Comparison of ENCODE assay signal across 2 cellular contexts in genomic region chr1:60960846-60961542, GRCh38.
TF ChIP-seq lines count a peak whose summit lies in the region.

No MANE protein-coding gene starts in this region.

TF ChIP-seq in GM23338, 12 proteins besides CTCF, POLR2A, EP300 and RAD21:
- TF ChIP-seq EZH2 (IDR thresholded peaks at IDR 0.05; ENCODE audit: low read depth, unreplicated experiment), result no peak
- TF ChIP-seq STAT1 (IDR thresholded peaks at IDR 0.05; ENCODE audit: unreplicated experiment), result no peak
- no peak for TF ChIP-seq CREB1 (CRISPR knock-in tag; IDR thresholded peaks at IDR 0.05; ENCODE audit: low read depth)
- TF ChIP-seq ETS1 (IDR thresholded peaks at IDR 0.05), result no peak
- TF ChIP-seq ZNF114 (CRISPR knock-in tag; IDR thresholded peaks at IDR 0.05), result no peak
- TF ChIP-seq POLR2AphosphoS5 (IDR thresholded peaks at IDR 0.05; ENCODE audit: low read depth), result no peak
- TF ChIP-seq EZH2phosphoT487 (IDR thresholded peaks at IDR 0.05; ENCODE audit: unreplicated experiment), result no peak
- TF ChIP-seq, protein P1, sequence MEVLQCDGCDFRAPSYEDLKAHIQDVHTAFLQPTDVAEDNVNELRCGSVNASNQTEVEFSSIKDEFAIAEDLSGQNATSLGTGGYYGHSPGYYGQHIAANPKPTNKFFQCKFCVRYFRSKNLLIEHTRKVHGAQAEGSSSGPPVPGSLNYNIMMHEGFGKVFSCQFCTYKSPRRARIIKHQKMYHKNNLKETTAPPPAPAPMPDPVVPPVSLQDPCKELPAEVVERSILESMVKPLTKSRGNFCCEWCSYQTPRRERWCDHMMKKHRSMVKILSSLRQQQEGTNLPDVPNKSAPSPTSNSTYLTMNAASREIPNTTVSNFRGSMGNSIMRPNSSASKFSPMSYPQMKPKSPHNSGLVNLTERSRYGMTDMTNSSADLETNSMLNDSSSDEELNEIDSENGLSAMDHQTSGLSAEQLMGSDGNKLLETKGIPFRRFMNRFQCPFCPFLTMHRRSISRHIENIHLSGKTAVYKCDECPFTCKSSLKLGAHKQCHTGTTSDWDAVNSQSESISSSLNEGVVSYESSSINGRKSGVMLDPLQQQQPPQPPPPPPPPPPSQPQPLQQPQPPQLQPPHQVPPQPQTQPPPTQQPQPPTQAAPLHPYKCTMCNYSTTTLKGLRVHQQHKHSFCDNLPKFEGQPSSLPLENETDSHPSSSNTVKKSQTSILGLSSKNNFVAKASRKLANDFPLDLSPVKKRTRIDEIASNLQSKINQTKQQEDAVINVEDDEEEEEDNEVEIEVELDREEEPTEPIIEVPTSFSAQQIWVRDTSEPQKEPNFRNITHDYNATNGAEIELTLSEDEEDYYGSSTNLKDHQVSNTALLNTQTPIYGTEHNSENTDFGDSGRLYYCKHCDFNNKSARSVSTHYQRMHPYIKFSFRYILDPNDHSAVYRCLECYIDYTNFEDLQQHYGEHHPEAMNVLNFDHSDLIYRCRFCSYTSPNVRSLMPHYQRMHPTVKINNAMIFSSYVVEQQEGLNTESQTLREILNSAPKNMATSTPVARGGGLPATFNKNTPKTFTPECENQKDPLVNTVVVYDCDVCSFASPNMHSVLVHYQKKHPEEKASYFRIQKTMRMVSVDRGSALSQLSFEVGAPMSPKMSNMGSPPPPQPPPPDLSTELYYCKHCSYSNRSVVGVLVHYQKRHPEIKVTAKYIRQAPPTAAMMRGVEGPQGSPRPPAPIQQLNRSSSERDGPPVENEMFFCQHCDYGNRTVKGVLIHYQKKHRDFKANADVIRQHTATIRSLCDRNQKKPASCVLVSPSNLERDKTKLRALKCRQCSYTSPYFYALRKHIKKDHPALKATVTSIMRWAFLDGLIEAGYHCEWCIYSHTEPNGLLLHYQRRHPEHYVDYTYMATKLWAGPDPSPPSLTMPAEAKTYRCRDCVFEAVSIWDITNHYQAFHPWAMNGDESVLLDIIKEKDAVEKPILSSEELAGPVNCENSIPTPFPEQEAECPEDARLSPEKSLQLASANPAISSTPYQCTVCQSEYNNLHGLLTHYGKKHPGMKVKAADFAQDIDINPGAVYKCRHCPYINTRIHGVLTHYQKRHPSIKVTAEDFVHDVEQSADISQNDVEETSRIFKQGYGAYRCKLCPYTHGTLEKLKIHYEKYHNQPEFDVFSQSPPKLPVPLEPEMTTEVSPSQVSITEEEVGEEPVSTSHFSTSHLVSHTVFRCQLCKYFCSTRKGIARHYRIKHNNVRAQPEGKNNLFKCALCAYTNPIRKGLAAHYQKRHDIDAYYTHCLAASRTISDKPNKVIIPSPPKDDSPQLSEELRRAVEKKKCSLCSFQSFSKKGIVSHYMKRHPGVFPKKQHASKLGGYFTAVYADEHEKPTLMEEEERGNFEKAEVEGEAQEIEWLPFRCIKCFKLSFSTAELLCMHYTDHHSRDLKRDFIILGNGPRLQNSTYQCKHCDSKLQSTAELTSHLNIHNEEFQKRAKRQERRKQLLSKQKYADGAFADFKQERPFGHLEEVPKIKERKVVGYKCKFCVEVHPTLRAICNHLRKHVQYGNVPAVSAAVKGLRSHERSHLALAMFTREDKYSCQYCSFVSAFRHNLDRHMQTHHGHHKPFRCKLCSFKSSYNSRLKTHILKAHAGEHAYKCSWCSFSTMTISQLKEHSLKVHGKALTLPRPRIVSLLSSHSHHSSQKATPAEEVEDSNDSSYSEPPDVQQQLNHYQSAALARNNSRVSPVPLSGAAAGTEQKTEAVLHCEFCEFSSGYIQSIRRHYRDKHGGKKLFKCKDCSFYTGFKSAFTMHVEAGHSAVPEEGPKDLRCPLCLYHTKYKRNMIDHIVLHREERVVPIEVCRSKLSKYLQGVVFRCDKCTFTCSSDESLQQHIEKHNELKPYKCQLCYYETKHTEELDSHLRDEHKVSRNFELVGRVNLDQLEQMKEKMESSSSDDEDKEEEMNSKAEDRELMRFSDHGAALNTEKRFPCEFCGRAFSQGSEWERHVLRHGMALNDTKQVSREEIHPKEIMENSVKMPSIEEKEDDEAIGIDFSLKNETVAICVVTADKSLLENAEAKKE (CRISPR knock-in tag; IDR thresholded peaks at IDR 0.05), result no peak
- TF ChIP-seq REST (IDR thresholded peaks at IDR 0.05; ENCODE audit: unreplicated experiment), result no peak
- no peak for TF ChIP-seq ZNF331 (CRISPR knock-in tag; IDR thresholded peaks at IDR 0.05; ENCODE audit: low read depth)
- TF ChIP-seq NANOG (IDR thresholded peaks at IDR 0.05; ENCODE audit: borderline replicate concordance), result no peak
- TF ChIP-seq JUNB (IDR thresholded peaks at IDR 0.05; ENCODE audit: unreplicated experiment), result no peak

TF ChIP-seq in H1, 55 proteins besides CTCF, POLR2A, EP300 and RAD21:
- TF ChIP-seq, protein P2, sequence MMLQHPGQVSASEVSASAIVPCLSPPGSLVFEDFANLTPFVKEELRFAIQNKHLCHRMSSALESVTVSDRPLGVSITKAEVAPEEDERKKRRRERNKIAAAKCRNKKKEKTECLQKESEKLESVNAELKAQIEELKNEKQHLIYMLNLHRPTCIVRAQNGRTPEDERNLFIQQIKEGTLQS (IDR thresholded peaks at IDR 0.05; ENCODE audit: insufficient read depth, low read depth, low read length), result no peak
- TF ChIP-seq JUND (IDR thresholded peaks at IDR 0.05; ENCODE audit: low read length) (no peak), SUZ12 (IDR thresholded peaks at IDR 0.05; ENCODE audit: low read length) (no peak), CEBPB (IDR thresholded peaks at IDR 0.05; ENCODE audit: low read depth, low read length) (no peak), TAF1 (IDR thresholded peaks at IDR 0.05; ENCODE audit: low read depth, low read length) (no peak), E2F6 (IDR thresholded peaks at IDR 0.05) (no peak), POU5F1 (IDR thresholded peaks at IDR 0.05; ENCODE audit: low read depth, low read length) (no peak), NRF1 (IDR thresholded peaks at IDR 0.05; ENCODE audit: low read depth, low read length) (no peak), SAP30 (IDR thresholded peaks at IDR 0.05; ENCODE audit: insufficient read depth, insufficient replicate concordance, low read length) (no peak), MAFK (IDR thresholded peaks at IDR 0.05; ENCODE audit: low read depth, low read length) (no peak)
- TF ChIP-seq, protein P3, sequence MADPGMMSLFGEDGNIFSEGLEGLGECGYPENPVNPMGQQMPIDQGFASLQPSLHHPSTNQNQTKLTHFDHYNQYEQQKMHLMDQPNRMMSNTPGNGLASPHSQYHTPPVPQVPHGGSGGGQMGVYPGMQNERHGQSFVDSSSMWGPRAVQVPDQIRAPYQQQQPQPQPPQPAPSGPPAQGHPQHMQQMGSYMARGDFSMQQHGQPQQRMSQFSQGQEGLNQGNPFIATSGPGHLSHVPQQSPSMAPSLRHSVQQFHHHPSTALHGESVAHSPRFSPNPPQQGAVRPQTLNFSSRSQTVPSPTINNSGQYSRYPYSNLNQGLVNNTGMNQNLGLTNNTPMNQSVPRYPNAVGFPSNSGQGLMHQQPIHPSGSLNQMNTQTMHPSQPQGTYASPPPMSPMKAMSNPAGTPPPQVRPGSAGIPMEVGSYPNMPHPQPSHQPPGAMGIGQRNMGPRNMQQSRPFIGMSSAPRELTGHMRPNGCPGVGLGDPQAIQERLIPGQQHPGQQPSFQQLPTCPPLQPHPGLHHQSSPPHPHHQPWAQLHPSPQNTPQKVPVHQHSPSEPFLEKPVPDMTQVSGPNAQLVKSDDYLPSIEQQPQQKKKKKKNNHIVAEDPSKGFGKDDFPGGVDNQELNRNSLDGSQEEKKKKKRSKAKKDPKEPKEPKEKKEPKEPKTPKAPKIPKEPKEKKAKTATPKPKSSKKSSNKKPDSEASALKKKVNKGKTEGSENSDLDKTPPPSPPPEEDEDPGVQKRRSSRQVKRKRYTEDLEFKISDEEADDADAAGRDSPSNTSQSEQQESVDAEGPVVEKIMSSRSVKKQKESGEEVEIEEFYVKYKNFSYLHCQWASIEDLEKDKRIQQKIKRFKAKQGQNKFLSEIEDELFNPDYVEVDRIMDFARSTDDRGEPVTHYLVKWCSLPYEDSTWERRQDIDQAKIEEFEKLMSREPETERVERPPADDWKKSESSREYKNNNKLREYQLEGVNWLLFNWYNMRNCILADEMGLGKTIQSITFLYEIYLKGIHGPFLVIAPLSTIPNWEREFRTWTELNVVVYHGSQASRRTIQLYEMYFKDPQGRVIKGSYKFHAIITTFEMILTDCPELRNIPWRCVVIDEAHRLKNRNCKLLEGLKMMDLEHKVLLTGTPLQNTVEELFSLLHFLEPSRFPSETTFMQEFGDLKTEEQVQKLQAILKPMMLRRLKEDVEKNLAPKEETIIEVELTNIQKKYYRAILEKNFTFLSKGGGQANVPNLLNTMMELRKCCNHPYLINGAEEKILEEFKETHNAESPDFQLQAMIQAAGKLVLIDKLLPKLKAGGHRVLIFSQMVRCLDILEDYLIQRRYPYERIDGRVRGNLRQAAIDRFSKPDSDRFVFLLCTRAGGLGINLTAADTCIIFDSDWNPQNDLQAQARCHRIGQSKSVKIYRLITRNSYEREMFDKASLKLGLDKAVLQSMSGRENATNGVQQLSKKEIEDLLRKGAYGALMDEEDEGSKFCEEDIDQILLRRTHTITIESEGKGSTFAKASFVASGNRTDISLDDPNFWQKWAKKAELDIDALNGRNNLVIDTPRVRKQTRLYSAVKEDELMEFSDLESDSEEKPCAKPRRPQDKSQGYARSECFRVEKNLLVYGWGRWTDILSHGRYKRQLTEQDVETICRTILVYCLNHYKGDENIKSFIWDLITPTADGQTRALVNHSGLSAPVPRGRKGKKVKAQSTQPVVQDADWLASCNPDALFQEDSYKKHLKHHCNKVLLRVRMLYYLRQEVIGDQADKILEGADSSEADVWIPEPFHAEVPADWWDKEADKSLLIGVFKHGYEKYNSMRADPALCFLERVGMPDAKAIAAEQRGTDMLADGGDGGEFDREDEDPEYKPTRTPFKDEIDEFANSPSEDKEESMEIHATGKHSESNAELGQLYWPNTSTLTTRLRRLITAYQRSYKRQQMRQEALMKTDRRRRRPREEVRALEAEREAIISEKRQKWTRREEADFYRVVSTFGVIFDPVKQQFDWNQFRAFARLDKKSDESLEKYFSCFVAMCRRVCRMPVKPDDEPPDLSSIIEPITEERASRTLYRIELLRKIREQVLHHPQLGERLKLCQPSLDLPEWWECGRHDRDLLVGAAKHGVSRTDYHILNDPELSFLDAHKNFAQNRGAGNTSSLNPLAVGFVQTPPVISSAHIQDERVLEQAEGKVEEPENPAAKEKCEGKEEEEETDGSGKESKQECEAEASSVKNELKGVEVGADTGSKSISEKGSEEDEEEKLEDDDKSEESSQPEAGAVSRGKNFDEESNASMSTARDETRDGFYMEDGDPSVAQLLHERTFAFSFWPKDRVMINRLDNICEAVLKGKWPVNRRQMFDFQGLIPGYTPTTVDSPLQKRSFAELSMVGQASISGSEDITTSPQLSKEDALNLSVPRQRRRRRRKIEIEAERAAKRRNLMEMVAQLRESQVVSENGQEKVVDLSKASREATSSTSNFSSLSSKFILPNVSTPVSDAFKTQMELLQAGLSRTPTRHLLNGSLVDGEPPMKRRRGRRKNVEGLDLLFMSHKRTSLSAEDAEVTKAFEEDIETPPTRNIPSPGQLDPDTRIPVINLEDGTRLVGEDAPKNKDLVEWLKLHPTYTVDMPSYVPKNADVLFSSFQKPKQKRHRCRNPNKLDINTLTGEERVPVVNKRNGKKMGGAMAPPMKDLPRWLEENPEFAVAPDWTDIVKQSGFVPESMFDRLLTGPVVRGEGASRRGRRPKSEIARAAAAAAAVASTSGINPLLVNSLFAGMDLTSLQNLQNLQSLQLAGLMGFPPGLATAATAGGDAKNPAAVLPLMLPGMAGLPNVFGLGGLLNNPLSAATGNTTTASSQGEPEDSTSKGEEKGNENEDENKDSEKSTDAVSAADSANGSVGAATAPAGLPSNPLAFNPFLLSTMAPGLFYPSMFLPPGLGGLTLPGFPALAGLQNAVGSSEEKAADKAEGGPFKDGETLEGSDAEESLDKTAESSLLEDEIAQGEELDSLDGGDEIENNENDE (IDR thresholded peaks at IDR 0.05; ENCODE audit: insufficient replicate concordance, low read length), result no peak
